Comparison of ENCODE assay signal across 1 cellular context in the genomic region with DNA sequence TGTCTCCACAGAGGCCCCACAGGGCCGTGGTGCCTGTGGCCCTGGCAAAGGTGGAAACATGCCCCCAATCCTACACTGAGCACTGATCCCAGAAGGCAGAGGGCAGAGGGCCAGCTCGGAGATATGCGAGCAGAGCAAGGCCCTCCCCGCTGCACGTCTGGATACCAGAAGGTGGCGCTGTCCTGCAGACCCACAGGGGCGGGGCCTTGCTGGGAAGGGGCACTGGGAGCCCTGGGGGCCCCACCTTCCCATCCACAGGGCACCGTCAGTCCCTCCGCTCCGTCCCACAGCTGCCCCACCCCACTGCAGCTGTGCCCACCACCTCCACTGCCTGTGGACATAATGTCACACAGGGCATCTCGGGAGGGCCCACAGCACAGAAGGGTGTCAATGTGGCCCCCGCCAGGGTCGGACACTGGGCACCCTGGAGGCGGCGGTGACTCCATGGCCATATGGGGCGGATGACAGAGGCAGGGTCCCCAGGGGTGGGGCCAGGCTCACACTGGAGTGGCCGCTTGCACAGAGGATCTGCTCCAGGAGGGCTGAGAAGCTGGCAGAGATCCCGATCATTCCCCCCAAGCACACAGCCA.
TF ChIP-seq lines count a peak whose summit lies in the region.

No MANE protein-coding gene starts in this region.

TF ChIP-seq in HepG2, 621 proteins besides CTCF, POLR2A, EP300 and RAD21 (continued from another document and continues in another):
- TF ChIP-seq U2AF2 (IDR thresholded peaks at IDR 0.05; ENCODE audit: low read depth, low read length) (no peak), EZH2 (conservative IDR thresholded peaks at IDR 0.05; ENCODE audit: low read depth, low read length) (no peak), HOXA9 (CRISPR knock-in tag; IDR thresholded peaks at IDR 0.05; ENCODE audit: borderline replicate concordance) (no peak), PHF5A (CRISPR knock-in tag; IDR thresholded peaks at IDR 0.05; ENCODE audit: low read depth, unreplicated experiment) (no peak), SRSF1 (optimal IDR thresholded peaks at IDR 0.05; ENCODE audit: low read depth, low read length) (no peak), MED8 (CRISPR knock-in tag; IDR thresholded peaks at IDR 0.05; ENCODE audit: insufficient replicate concordance) (no peak), ZNF350 (CRISPR knock-in tag; IDR thresholded peaks at IDR 0.05; ENCODE audit: borderline replicate concordance, low read depth) (peak; percentile 34; the same call in 1 of the 2 replicates), NCOA1 (CRISPR knock-in tag; IDR thresholded peaks at IDR 0.05) (no peak), RFXAP (CRISPR knock-in tag; IDR thresholded peaks at IDR 0.05; ENCODE audit: borderline replicate concordance) (no peak), CENPX (CRISPR knock-in tag; IDR thresholded peaks at IDR 0.05) (no peak), GPN1 (CRISPR knock-in tag; IDR thresholded peaks at IDR 0.05; ENCODE audit: borderline replicate concordance) (no peak), ZNF205 (CRISPR knock-in tag; IDR thresholded peaks at IDR 0.05) (peak; percentile 31; the same call in 1 of the 2 replicates), ZNF720 (CRISPR knock-in tag; IDR thresholded peaks at IDR 0.05) (no peak), SAP130 (CRISPR knock-in tag; IDR thresholded peaks at IDR 0.05; ENCODE audit: low read depth) (peak; percentile 71; the same call in 1 of the 2 replicates), ZNF891 (CRISPR knock-in tag; IDR thresholded peaks at IDR 0.05) (0 out of 2 replicates have a peak, but pooled peaks have one; percentile 42), ZNF788 (CRISPR knock-in tag; IDR thresholded peaks at IDR 0.05; ENCODE audit: borderline replicate concordance) (peak; percentile 72; the same call in 1 of the 2 replicates), ZNF558 (CRISPR knock-in tag; IDR thresholded peaks at IDR 0.05; ENCODE audit: borderline replicate concordance) (no peak), ZNF780A (CRISPR knock-in tag; IDR thresholded peaks at IDR 0.05) (no peak), ZNF253 (CRISPR knock-in tag; IDR thresholded peaks at IDR 0.05; ENCODE audit: borderline replicate concordance) (no peak), MTA3 (CRISPR knock-in tag; IDR thresholded peaks at IDR 0.05) (no peak)
- TF ChIP-seq, protein P1, sequence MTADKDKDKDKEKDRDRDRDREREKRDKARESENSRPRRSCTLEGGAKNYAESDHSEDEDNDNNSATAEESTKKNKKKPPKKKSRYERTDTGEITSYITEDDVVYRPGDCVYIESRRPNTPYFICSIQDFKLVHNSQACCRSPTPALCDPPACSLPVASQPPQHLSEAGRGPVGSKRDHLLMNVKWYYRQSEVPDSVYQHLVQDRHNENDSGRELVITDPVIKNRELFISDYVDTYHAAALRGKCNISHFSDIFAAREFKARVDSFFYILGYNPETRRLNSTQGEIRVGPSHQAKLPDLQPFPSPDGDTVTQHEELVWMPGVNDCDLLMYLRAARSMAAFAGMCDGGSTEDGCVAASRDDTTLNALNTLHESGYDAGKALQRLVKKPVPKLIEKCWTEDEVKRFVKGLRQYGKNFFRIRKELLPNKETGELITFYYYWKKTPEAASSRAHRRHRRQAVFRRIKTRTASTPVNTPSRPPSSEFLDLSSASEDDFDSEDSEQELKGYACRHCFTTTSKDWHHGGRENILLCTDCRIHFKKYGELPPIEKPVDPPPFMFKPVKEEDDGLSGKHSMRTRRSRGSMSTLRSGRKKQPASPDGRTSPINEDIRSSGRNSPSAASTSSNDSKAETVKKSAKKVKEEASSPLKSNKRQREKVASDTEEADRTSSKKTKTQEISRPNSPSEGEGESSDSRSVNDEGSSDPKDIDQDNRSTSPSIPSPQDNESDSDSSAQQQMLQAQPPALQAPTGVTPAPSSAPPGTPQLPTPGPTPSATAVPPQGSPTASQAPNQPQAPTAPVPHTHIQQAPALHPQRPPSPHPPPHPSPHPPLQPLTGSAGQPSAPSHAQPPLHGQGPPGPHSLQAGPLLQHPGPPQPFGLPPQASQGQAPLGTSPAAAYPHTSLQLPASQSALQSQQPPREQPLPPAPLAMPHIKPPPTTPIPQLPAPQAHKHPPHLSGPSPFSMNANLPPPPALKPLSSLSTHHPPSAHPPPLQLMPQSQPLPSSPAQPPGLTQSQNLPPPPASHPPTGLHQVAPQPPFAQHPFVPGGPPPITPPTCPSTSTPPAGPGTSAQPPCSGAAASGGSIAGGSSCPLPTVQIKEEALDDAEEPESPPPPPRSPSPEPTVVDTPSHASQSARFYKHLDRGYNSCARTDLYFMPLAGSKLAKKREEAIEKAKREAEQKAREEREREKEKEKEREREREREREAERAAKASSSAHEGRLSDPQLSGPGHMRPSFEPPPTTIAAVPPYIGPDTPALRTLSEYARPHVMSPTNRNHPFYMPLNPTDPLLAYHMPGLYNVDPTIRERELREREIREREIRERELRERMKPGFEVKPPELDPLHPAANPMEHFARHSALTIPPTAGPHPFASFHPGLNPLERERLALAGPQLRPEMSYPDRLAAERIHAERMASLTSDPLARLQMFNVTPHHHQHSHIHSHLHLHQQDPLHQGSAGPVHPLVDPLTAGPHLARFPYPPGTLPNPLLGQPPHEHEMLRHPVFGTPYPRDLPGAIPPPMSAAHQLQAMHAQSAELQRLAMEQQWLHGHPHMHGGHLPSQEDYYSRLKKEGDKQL (CRISPR knock-in tag; IDR thresholded peaks at IDR 0.05; ENCODE audit: low read depth) = no peak
- TF ChIP-seq, protein P2, sequence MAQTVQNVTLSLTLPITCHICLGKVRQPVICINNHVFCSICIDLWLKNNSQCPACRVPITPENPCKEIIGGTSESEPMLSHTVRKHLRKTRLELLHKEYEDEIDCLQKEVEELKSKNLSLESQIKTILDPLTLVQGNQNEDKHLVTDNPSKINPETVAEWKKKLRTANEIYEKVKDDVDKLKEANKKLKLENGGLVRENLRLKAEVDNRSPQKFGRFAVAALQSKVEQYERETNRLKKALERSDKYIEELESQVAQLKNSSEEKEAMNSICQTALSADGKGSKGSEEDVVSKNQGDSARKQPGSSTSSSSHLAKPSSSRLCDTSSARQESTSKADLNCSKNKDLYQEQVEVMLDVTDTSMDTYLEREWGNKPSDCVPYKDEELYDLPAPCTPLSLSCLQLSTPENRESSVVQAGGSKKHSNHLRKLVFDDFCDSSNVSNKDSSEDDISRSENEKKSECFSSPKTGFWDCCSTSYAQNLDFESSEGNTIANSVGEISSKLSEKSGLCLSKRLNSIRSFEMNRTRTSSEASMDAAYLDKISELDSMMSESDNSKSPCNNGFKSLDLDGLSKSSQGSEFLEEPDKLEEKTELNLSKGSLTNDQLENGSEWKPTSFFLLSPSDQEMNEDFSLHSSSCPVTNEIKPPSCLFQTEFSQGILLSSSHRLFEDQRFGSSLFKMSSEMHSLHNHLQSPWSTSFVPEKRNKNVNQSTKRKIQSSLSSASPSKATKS (CRISPR knock-in tag; IDR thresholded peaks at IDR 0.05) = no peak
- TF ChIP-seq, protein P3, sequence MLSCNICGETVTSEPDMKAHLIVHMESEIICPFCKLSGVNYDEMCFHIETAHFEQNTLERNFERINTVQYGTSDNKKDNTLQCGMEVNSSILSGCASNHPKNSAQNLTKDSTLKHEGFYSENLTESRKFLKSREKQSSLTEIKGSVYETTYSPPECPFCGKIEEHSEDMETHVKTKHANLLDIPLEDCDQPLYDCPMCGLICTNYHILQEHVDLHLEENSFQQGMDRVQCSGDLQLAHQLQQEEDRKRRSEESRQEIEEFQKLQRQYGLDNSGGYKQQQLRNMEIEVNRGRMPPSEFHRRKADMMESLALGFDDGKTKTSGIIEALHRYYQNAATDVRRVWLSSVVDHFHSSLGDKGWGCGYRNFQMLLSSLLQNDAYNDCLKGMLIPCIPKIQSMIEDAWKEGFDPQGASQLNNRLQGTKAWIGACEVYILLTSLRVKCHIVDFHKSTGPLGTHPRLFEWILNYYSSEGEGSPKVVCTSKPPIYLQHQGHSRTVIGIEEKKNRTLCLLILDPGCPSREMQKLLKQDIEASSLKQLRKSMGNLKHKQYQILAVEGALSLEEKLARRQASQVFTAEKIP (CRISPR knock-in tag; IDR thresholded peaks at IDR 0.05; ENCODE audit: borderline replicate concordance) = no peak
- TF ChIP-seq, protein P4, sequence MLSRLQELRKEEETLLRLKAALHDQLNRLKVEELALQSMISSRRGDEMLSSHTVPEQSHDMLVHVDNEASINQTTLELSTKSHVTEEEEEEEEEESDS (CRISPR knock-in tag; IDR thresholded peaks at IDR 0.05; ENCODE audit: borderline replicate concordance) = no peak
- TF ChIP-seq, protein P5, sequence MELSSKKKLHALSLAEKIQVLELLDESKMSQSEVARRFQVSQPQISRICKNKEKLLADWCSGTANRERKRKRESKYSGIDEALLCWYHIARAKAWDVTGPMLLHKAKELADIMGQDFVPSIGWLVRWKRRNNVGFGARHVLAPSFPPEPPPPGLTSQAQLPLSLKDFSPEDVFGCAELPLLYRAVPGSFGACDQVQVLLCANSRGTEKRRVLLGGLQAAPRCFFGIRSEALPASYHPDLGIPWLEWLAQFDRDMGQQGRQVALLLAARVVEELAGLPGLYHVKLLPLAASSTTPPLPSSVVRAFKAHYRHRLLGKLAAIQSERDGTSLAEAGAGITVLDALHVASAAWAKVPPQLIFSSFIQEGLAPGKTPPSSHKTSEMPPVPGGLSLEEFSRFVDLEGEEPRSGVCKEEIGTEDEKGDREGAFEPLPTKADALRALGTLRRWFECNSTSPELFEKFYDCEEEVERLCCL (CRISPR knock-in tag; IDR thresholded peaks at IDR 0.05; ENCODE audit: borderline replicate concordance) = no peak
- TF ChIP-seq, protein P6, sequence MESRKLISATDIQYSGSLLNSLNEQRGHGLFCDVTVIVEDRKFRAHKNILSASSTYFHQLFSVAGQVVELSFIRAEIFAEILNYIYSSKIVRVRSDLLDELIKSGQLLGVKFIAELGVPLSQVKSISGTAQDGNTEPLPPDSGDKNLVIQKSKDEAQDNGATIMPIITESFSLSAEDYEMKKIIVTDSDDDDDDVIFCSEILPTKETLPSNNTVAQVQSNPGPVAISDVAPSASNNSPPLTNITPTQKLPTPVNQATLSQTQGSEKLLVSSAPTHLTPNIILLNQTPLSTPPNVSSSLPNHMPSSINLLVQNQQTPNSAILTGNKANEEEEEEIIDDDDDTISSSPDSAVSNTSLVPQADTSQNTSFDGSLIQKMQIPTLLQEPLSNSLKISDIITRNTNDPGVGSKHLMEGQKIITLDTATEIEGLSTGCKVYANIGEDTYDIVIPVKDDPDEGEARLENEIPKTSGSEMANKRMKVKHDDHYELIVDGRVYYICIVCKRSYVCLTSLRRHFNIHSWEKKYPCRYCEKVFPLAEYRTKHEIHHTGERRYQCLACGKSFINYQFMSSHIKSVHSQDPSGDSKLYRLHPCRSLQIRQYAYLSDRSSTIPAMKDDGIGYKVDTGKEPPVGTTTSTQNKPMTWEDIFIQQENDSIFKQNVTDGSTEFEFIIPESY (CRISPR knock-in tag; IDR thresholded peaks at IDR 0.05) = peak; percentile 71
- TF ChIP-seq, protein P7, sequence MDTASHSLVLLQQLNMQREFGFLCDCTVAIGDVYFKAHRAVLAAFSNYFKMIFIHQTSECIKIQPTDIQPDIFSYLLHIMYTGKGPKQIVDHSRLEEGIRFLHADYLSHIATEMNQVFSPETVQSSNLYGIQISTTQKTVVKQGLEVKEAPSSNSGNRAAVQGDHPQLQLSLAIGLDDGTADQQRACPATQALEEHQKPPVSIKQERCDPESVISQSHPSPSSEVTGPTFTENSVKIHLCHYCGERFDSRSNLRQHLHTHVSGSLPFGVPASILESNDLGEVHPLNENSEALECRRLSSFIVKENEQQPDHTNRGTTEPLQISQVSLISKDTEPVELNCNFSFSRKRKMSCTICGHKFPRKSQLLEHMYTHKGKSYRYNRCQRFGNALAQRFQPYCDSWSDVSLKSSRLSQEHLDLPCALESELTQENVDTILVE (CRISPR knock-in tag; IDR thresholded peaks at IDR 0.05) = no peak
- TF ChIP-seq, protein P8, sequence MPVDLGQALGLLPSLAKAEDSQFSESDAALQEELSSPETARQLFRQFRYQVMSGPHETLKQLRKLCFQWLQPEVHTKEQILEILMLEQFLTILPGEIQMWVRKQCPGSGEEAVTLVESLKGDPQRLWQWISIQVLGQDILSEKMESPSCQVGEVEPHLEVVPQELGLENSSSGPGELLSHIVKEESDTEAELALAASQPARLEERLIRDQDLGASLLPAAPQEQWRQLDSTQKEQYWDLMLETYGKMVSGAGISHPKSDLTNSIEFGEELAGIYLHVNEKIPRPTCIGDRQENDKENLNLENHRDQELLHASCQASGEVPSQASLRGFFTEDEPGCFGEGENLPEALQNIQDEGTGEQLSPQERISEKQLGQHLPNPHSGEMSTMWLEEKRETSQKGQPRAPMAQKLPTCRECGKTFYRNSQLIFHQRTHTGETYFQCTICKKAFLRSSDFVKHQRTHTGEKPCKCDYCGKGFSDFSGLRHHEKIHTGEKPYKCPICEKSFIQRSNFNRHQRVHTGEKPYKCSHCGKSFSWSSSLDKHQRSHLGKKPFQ (CRISPR knock-in tag; IDR thresholded peaks at IDR 0.05; ENCODE audit: insufficient replicate concordance) = no peak
- TF ChIP-seq, protein P9, sequence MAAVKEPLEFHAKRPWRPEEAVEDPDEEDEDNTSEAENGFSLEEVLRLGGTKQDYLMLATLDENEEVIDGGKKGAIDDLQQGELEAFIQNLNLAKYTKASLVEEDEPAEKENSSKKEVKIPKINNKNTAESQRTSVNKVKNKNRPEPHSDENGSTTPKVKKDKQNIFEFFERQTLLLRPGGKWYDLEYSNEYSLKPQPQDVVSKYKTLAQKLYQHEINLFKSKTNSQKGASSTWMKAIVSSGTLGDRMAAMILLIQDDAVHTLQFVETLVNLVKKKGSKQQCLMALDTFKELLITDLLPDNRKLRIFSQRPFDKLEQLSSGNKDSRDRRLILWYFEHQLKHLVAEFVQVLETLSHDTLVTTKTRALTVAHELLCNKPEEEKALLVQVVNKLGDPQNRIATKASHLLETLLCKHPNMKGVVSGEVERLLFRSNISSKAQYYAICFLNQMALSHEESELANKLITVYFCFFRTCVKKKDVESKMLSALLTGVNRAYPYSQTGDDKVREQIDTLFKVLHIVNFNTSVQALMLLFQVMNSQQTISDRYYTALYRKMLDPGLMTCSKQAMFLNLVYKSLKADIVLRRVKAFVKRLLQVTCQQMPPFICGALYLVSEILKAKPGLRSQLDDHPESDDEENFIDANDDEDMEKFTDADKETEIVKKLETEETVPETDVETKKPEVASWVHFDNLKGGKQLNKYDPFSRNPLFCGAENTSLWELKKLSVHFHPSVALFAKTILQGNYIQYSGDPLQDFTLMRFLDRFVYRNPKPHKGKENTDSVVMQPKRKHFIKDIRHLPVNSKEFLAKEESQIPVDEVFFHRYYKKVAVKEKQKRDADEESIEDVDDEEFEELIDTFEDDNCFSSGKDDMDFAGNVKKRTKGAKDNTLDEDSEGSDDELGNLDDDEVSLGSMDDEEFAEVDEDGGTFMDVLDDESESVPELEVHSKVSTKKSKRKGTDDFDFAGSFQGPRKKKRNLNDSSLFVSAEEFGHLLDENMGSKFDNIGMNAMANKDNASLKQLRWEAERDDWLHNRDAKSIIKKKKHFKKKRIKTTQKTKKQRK (IDR thresholded peaks at IDR 0.05; ENCODE audit: low read length) = no peak
- TF ChIP-seq, protein P10, sequence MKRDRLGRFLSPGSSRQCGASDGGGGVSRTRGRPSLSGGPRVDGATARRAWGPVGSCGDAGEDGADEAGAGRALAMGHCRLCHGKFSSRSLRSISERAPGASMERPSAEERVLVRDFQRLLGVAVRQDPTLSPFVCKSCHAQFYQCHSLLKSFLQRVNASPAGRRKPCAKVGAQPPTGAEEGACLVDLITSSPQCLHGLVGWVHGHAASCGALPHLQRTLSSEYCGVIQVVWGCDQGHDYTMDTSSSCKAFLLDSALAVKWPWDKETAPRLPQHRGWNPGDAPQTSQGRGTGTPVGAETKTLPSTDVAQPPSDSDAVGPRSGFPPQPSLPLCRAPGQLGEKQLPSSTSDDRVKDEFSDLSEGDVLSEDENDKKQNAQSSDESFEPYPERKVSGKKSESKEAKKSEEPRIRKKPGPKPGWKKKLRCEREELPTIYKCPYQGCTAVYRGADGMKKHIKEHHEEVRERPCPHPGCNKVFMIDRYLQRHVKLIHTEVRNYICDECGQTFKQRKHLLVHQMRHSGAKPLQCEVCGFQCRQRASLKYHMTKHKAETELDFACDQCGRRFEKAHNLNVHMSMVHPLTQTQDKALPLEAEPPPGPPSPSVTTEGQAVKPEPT (CRISPR knock-in tag; IDR thresholded peaks at IDR 0.05; ENCODE audit: low read depth) = peak; percentile 70; the same call in 1 of the 2 replicates
